In the genomic region with DNA sequence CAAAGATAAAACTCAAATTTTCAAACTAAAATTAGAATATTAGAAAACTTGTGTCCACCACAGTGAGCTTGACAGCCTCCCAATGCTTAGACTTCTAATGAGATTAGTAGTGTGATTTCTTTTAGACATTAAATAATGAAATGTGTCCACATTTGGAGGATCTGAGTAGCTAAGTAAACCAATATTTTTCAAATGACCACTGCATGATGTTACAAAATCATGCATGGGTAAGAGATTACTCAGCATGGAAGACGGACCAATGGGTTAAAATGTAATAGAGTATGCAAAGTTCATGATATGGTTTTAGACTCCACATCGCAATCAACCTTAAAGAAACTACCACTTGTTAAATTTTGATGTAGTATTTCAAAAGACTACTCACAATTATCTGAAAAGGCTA, we compare ENCODE assay signal across 21 cellular contexts.
DNase-seq lines count a peak whose midpoint lies in the region; ATAC-seq and TF ChIP-seq lines count a peak whose summit lies in the region.
"Had no signal": no experiment of that assay in that cellular context is flagged by ENCODE, and none has a peak within 500 bp of the region (broad histone marks: within the 10 kb centered on the region; RNA-seq: fewer than 3 reads in every experiment).

No MANE protein-coding gene starts in this region.

- H3K4me1 ChIP-seq in RWPE2 (ENCODE audit: insufficient read depth, poor library complexity, severe bottlenecking) = peaks cover 17% of the 10 kb centered on the region
- H3K4me1 ChIP-seq: ascending aorta, sigmoid colon had no signal

- no peak overlapping the region for H3K4me3 ChIP-seq in RWPE2 (ENCODE audit: severe bottlenecking)
- H3K4me3 ChIP-seq: ascending aorta, GM12878, mucosa of descending colon, sigmoid colon had no signal

- peak; percentile 72 for DNase-seq in EH (ENCODE audit: low read depth)
- no peak for DNase-seq in RWPE2 (ENCODE audit: low spot score)
- peak; percentile 60 for DNase-seq in fibroblast of gingiva (ENCODE audit: low read depth)
- DNase-seq in renal cortical epithelial cell (ENCODE audit: low read depth) = peak; percentile 80
- DNase-seq in T1000 (lab: John Stamatoyannopoulos, UW) = no peak
- no peak for DNase-seq in activated naive CD4-positive, alpha-beta T cell treated with anti-CD3 and anti-CD28 coated beads, Interleukin-2, amount 50 U/mL, for 16 hours
- DNase-seq: activated CD4-positive, alpha-beta T cell treated with anti-CD3 and anti-CD28 coated beads for 36 hours; activated naive CD4-positive, alpha-beta T cell treated with anti-CD3 and anti-CD28 coated beads, Interleukin-2, amount 10 ng/mL, durations not matched to agents 7 days and 5 days; activated T-cell treated with anti-CD3 and anti-CD28 coated beads, Interleukin-2, amount 50 U/mL, for 48 hours; CD4-positive, alpha-beta memory T cell; endodermal cell; foreskin melanocyte; hippocampal formation; mucosa of descending colon; NCI-H187; nephron progenitor cell; SIG-M5; sigmoid colon had no signal

- no peaks in the 10 kb centered on the region for H3K36me3 ChIP-seq in RWPE2 (ENCODE audit: low read depth)
- H3K36me3 ChIP-seq: ascending aorta, sigmoid colon had no signal

- no peaks in the 10 kb centered on the region for H3K9me3 ChIP-seq in RWPE2 (ENCODE audit: severe bottlenecking)
- H3K9me3 ChIP-seq: ascending aorta, mucosa of descending colon, sigmoid colon had no signal

- no peaks in the 10 kb centered on the region for H3K27me3 ChIP-seq in RWPE2 (ENCODE audit: insufficient read depth, poor library complexity, severe bottlenecking)
- H3K27me3 ChIP-seq: ascending aorta, sigmoid colon had no signal

- H3K27ac ChIP-seq in RWPE2 (ENCODE audit: poor library complexity, severe bottlenecking) = peak overlapping the region; percentile 51
- H3K27ac ChIP-seq: ascending aorta, sigmoid colon had no signal

- peak; percentile 58 for ATAC-seq in RWPE2 (ENCODE audit: low read depth)
- ATAC-seq in HG02885 (IDR thresholded peaks at IDR 0.05; ENCODE audit: poor library complexity, unreplicated experiment) = no peak
- ATAC-seq: activated CD4-positive, alpha-beta T cell treated with anti-CD3 and anti-CD28 coated beads for 36 hours; GM12878; mucosa of descending colon had no signal

- TF ChIP-seq CTCF in RWPE2 (IDR thresholded peaks at IDR 0.05; ENCODE audit: poor library complexity, severe bottlenecking) = no peak

Comparison
In these comparisons a context has a peak if more than half of its experiments do, and no peak if none do; other contexts are left out.
1. DNase-seq: peak in EH (single experiment), fibroblast of gingiva (single experiment) and renal cortical epithelial cell (single experiment); none in RWPE2 (single experiment), T1000 (single experiment) and activated naive CD4-positive, alpha-beta T cell treated with anti-CD3 and anti-CD28 coated beads, Interleukin-2, amount 50 U/mL, for 16 hours (single experiment).